In genomic region chr17:29705352-29705751, GRCh38 we compare ENCODE assay signal across 15 cellular contexts.
DNase-seq lines count a peak whose midpoint lies in the region; TF ChIP-seq lines count a peak whose summit lies in the region.
"Had no signal": no experiment of that assay in that cellular context is flagged by ENCODE, and none has a peak within 500 bp of the region (broad histone marks: within the 10 kb centered on the region; RNA-seq: fewer than 3 reads in every experiment).

No MANE protein-coding gene starts in this region.

- no peaks in the 10 kb centered on the region for H3K9me3 ChIP-seq in thymus (ENCODE audit: control insufficient read depth)
- H3K9me3 ChIP-seq: pancreas had no signal

- CTCF ChIA-PET in activated naive CD4-positive, alpha-beta T cell treated with anti-CD3 and anti-CD28 coated beads, Interleukin-2, amount 10 ng/mL, durations not matched to agents 7 days and 5 days (lab: Charles Lee), result interaction anchor here (1.1 to 1.9 kb wide), 5 partner anchors 17 to 88 kb away, joined by 4 to 9 read pairs (median 5); no protein-coding TSS in a partner anchor

- H3K9me3 Mint-ChIP-seq in activated naive CD4-positive, alpha-beta T cell treated with anti-CD3 and anti-CD28 coated beads, Interleukin-2, amount 10 ng/mL, durations not matched to agents 7 days and 5 days, result no peaks in the 10 kb centered on the region
- H3K9me3 Mint-ChIP-seq in T-helper 1 cell treated with Interleukin-12 subunit alpha and Interleukin-12 subunit beta and Interleukin-4 antibody, amounts not matched to agents 30 μg/mL and 1 μg/mL, for 36 hours, result no peaks in the 10 kb centered on the region
- H3K9me3 Mint-ChIP-seq in nephron progenitor cell, result no peaks in the 10 kb centered on the region

- peaks cover 25% of the 10 kb centered on the region for H3K36me3 Mint-ChIP-seq in activated naive CD4-positive, alpha-beta T cell treated with anti-CD3 and anti-CD28 coated beads, Interleukin-2, amount 10 ng/mL, durations not matched to agents 7 days and 5 days
- H3K36me3 Mint-ChIP-seq in T-helper 1 cell treated with Interleukin-12 subunit alpha and Interleukin-12 subunit beta and Interleukin-4 antibody, amounts not matched to agents 30 μg/mL and 1 μg/mL, for 36 hours (ENCODE audit: low read depth), result peaks cover 13% of the 10 kb centered on the region
- H3K36me3 Mint-ChIP-seq in nephron progenitor cell (ENCODE audit: low read depth), result peaks cover 11% of the 10 kb centered on the region

- H3K4me3 ChIP-seq in thymus (ENCODE audit: low read length), result no peak overlapping the region
- H3K4me3 ChIP-seq: pancreas, PC-9 had no signal

- H3K36me3 ChIP-seq in thymus (ENCODE audit: control insufficient read depth, insufficient read depth), result peaks cover 14% of the 10 kb centered on the region
- H3K36me3 ChIP-seq: pancreas had no signal

- H3K4me1 Mint-ChIP-seq in activated naive CD4-positive, alpha-beta T cell treated with anti-CD3 and anti-CD28 coated beads, Interleukin-2, amount 10 ng/mL, durations not matched to agents 7 days and 5 days, result peaks cover 48% of the 10 kb centered on the region
- peaks cover 24% of the 10 kb centered on the region for H3K4me1 Mint-ChIP-seq in T-helper 1 cell treated with Interleukin-12 subunit alpha and Interleukin-12 subunit beta and Interleukin-4 antibody, amounts not matched to agents 30 μg/mL and 1 μg/mL, for 36 hours (ENCODE audit: low read depth)
- peaks cover 8% of the 10 kb centered on the region for H3K4me1 Mint-ChIP-seq in nephron progenitor cell

- TF ChIP-seq CTCF in nephron progenitor cell (IDR thresholded peaks at IDR 0.05), result no peak

- no peak for DNase-seq in activated naive CD4-positive, alpha-beta T cell treated with anti-CD3 and anti-CD28 coated beads, Interleukin-2, amount 10 ng/mL, durations not matched to agents 7 days and 5 days
- no peak for DNase-seq in activated naive CD4-positive, alpha-beta T cell (lab: John Stamatoyannopoulos, UW)
- DNase-seq in NCI-H128 (lab: John Stamatoyannopoulos, UW; ENCODE audit: unreplicated experiment), result no peak
- no peak for DNase-seq in nephron progenitor cell
- DNase-seq in HuH-7.5 (ENCODE audit: low spot score), result no peak
- DNase-seq: foreskin melanocyte; left colon; NCI-H2029; pancreas; PC-9; stimulated activated CD4-positive, alpha-beta T cell treated with anti-CD3 and anti-CD28 coated beads, Interleukin-4, amount 100 ng/mL, for 1 hour; T1000 had no signal

- peak overlapping the region; percentile 29 for H3K4me3 Mint-ChIP-seq in activated naive CD4-positive, alpha-beta T cell treated with anti-CD3 and anti-CD28 coated beads, Interleukin-2, amount 10 ng/mL, durations not matched to agents 7 days and 5 days
- H3K4me3 Mint-ChIP-seq in T-helper 1 cell treated with Interleukin-12 subunit alpha and Interleukin-12 subunit beta and Interleukin-4 antibody, amounts not matched to agents 30 μg/mL and 1 μg/mL, for 36 hours, result peak overlapping the region; percentile 67
- no peak overlapping the region for H3K4me3 Mint-ChIP-seq in nephron progenitor cell

- H3K27ac ChIP-seq in layer of hippocampus (ENCODE audit: low read depth, low read length) (peak overlapping the region; percentile 11), thymus (ENCODE audit: low read depth) (peak overlapping the region; percentile 84)
- H3K27ac ChIP-seq: PC-9 had no signal

- H3K4me1 ChIP-seq in thymus (ENCODE audit: control insufficient read depth, insufficient read depth, low read length), result peaks cover 18% of the 10 kb centered on the region

- no peaks in the 10 kb centered on the region for H3K27me3 Mint-ChIP-seq in activated naive CD4-positive, alpha-beta T cell treated with anti-CD3 and anti-CD28 coated beads, Interleukin-2, amount 10 ng/mL, durations not matched to agents 7 days and 5 days
- no peaks in the 10 kb centered on the region for H3K27me3 Mint-ChIP-seq in T-helper 1 cell treated with Interleukin-12 subunit alpha and Interleukin-12 subunit beta and Interleukin-4 antibody, amounts not matched to agents 30 μg/mL and 1 μg/mL, for 36 hours (ENCODE audit: low read depth)
- no peaks in the 10 kb centered on the region for H3K27me3 Mint-ChIP-seq in nephron progenitor cell (ENCODE audit: low read depth, poor library complexity)

- peak overlapping the region; percentile 100 for H3K27ac Mint-ChIP-seq in activated naive CD4-positive, alpha-beta T cell treated with anti-CD3 and anti-CD28 coated beads, Interleukin-2, amount 10 ng/mL, durations not matched to agents 7 days and 5 days
- peak overlapping the region; percentile 77 for H3K27ac Mint-ChIP-seq in T-helper 1 cell treated with Interleukin-12 subunit alpha and Interleukin-12 subunit beta and Interleukin-4 antibody, amounts not matched to agents 30 μg/mL and 1 μg/mL, for 36 hours
- H3K27ac Mint-ChIP-seq in nephron progenitor cell, result no peak overlapping the region

- 23% methylated on average over 3 of the region's 3 CpGs for WGBS in thymus

- H3K27me3 ChIP-seq in layer of hippocampus (ENCODE audit: control insufficient read depth, insufficient read depth, low read length) (no peaks in the 10 kb centered on the region), thymus (ENCODE audit: control insufficient read depth, insufficient read depth) (no peaks in the 10 kb centered on the region)
- H3K27me3 ChIP-seq: pancreas had no signal
